ENCODE assay signal across 11 cellular contexts in the genomic region with DNA sequence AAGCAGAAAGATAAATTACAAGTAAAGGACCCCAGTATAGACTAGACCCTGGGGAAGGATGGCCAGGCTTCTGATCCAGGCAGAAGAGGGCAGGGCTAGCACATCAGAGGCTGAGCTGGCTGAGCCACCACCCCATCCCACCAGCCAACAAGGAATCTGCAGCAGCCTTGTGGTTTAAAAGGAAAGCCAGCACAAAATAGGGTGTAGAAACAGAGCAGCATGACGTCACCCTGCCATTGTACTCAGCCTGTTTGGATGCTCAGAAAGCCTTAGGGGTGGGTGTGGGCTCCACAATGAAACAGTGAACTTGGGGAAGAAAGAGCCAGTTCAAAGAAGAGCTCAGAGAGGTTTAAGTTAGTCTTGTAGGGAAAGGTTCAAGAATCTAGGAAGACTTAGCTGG. TPM values are rescaled to one million over a fixed set of nuclear protein-coding genes. Genes with fewer than 3 reads are reported as not detected.
DNase-seq lines count a peak whose midpoint lies in the region; ATAC-seq and TF ChIP-seq lines count a peak whose summit lies in the region.
"Had no signal": no experiment of that assay in that cellular context is flagged by ENCODE, and none has a peak within 500 bp of the region (broad histone marks: within the 10 kb centered on the region; RNA-seq: fewer than 3 reads in every experiment).

No MANE protein-coding gene starts in this region.

- no peaks in the 10 kb centered on the region for H3K27me3 ChIP-seq in spleen (replicated peaks in 1 of 7)

- ATAC-seq in WTC11 (peak; percentile 22; the same call in 1 of the 2 replicates), HG03520 (IDR thresholded peaks at IDR 0.05; ENCODE audit: unreplicated experiment) (no peak), GM21619 (IDR thresholded peaks at IDR 0.05; ENCODE audit: unreplicated experiment) (no peak)
- ATAC-seq: A549 had no signal

- no peak overlapping the region for H3K4me3 Mint-ChIP-seq in WTC11

- no peak for TF ChIP-seq POLR2A in spleen (IDR thresholded peaks at IDR 0.05)

- H3K4me1 ChIP-seq in spleen, result peaks cover 0 to 8% (median 3%) of the 10 kb centered on the region in 6 donors

- intact Hi-C loops in spleen (cut with DNase I; ENCODE audit: low total_unique reads), result no loop called here

- peak; percentile 31 for DNase-seq in activated CD4-positive, alpha-beta T cell treated with anti-CD3 and anti-CD28 coated beads for 48 hours
- no peak for DNase-seq in activated CD4-positive, alpha-beta T cell treated with anti-CD3 and anti-CD28 coated beads, Interleukin-2, amount 50 U/mL, for 1 hour
- DNase-seq in WTC11 (ENCODE audit: low spot score) (no peak), foreskin melanocyte (peak; percentile 59), spleen (no peak)
- DNase-seq: NCI-H1105 treated with DMSO at 0.1 percent for 48 hours had no signal

- CTCF ChIA-PET in WTC11 (lab: Charles Lee), result interaction anchor here (0.7 to 1.9 kb wide), 7 partner anchors 10 to 299 kb away, joined by 3 to 7 read pairs (median 4); partner anchors contain the start of gene SHF

- 50 to 84% (median 59%) methylated on average over 1 of the region's 1 CpG for WGBS in spleen, 5 donors

- TF ChIP-seq CTCF in WTC11 (IDR thresholded peaks at IDR 0.05) (no peak), spleen (IDR thresholded peaks at IDR 0.05 in 8 of 11, conservative IDR thresholded peaks at IDR 0.05 in 3 of 11) (no peak)

- no peaks in the 10 kb centered on the region for H3K9me3 Mint-ChIP-seq in WTC11

- H3K27ac Mint-ChIP-seq in WTC11, result no peak overlapping the region

- H3K4me1 Mint-ChIP-seq in WTC11, result 0 out of 2 replicates have a peak, but pooled peaks cover 5% of the 10 kb centered on the region

- no peak overlapping the region for H3K4me3 ChIP-seq in skin epidermis
- no peak overlapping the region for H3K4me3 ChIP-seq in spleen
- H3K4me3 ChIP-seq: A549 had no signal

- no peaks in the 10 kb centered on the region for H3K36me3 ChIP-seq in spleen

- H3K27ac ChIP-seq in skin epidermis (peak overlapping the region in 18 of 21 experiments; percentile 0 to 86 (median 62)), spleen (no peak overlapping the region)
- H3K27ac ChIP-seq: A549 had no signal

- POLR2A ChIA-PET in WTC11 (lab: Charles Lee), result no interaction called here

- peaks cover 23% of the 10 kb centered on the region for H3K27me3 Mint-ChIP-seq in WTC11 (ENCODE audit: low read depth)

- no peaks in the 10 kb centered on the region for H3K9me3 ChIP-seq in spleen
- H3K9me3 ChIP-seq: A549 had no signal

- no peaks in the 10 kb centered on the region for H3K36me3 Mint-ChIP-seq in WTC11

TF ChIP-seq in WTC11, 78 proteins besides CTCF, POLR2A, EP300 and RAD21 (continues in another document):
- TF ChIP-seq ESRRA (CRISPR knock-in tag; IDR thresholded peaks at IDR 0.05; ENCODE audit: borderline replicate concordance), result no peak
- TF ChIP-seq TP53 (CRISPR knock-in tag; IDR thresholded peaks at IDR 0.05), result no peak
- TF ChIP-seq SMAD3 (CRISPR knock-in tag; IDR thresholded peaks at IDR 0.05; ENCODE audit: borderline replicate concordance), result no peak
- TF ChIP-seq USF1 (CRISPR knock-in tag; IDR thresholded peaks at IDR 0.05), result no peak
- TF ChIP-seq JUN (CRISPR knock-in tag; IDR thresholded peaks at IDR 0.05), result no peak
- no peak for TF ChIP-seq IRF2 (CRISPR knock-in tag; IDR thresholded peaks at IDR 0.05; ENCODE audit: borderline replicate concordance, low read depth)
- TF ChIP-seq ZMAT4 (CRISPR knock-in tag; IDR thresholded peaks at IDR 0.05), result no peak
- TF ChIP-seq FOXP1 (CRISPR knock-in tag; IDR thresholded peaks at IDR 0.05; ENCODE audit: borderline replicate concordance), result no peak
- TF ChIP-seq SOX15 (CRISPR knock-in tag; IDR thresholded peaks at IDR 0.05), result no peak
- TF ChIP-seq, protein P1, sequence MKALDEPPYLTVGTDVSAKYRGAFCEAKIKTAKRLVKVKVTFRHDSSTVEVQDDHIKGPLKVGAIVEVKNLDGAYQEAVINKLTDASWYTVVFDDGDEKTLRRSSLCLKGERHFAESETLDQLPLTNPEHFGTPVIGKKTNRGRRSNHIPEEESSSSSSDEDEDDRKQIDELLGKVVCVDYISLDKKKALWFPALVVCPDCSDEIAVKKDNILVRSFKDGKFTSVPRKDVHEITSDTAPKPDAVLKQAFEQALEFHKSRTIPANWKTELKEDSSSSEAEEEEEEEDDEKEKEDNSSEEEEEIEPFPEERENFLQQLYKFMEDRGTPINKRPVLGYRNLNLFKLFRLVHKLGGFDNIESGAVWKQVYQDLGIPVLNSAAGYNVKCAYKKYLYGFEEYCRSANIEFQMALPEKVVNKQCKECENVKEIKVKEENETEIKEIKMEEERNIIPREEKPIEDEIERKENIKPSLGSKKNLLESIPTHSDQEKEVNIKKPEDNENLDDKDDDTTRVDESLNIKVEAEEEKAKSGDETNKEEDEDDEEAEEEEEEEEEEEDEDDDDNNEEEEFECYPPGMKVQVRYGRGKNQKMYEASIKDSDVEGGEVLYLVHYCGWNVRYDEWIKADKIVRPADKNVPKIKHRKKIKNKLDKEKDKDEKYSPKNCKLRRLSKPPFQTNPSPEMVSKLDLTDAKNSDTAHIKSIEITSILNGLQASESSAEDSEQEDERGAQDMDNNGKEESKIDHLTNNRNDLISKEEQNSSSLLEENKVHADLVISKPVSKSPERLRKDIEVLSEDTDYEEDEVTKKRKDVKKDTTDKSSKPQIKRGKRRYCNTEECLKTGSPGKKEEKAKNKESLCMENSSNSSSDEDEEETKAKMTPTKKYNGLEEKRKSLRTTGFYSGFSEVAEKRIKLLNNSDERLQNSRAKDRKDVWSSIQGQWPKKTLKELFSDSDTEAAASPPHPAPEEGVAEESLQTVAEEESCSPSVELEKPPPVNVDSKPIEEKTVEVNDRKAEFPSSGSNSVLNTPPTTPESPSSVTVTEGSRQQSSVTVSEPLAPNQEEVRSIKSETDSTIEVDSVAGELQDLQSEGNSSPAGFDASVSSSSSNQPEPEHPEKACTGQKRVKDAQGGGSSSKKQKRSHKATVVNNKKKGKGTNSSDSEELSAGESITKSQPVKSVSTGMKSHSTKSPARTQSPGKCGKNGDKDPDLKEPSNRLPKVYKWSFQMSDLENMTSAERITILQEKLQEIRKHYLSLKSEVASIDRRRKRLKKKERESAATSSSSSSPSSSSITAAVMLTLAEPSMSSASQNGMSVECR (CRISPR knock-in tag; IDR thresholded peaks at IDR 0.05; ENCODE audit: borderline replicate concordance), result no peak
- TF ChIP-seq NFYB (CRISPR knock-in tag; conservative IDR thresholded peaks at IDR 0.05; ENCODE audit: low read depth), result no peak
- TF ChIP-seq, protein P2, sequence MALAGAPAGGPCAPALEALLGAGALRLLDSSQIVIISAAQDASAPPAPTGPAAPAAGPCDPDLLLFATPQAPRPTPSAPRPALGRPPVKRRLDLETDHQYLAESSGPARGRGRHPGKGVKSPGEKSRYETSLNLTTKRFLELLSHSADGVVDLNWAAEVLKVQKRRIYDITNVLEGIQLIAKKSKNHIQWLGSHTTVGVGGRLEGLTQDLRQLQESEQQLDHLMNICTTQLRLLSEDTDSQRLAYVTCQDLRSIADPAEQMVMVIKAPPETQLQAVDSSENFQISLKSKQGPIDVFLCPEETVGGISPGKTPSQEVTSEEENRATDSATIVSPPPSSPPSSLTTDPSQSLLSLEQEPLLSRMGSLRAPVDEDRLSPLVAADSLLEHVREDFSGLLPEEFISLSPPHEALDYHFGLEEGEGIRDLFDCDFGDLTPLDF (CRISPR knock-in tag; IDR thresholded peaks at IDR 0.05), result no peak
- TF ChIP-seq FOXJ3 (CRISPR knock-in tag; IDR thresholded peaks at IDR 0.05; ENCODE audit: borderline replicate concordance), result no peak
- TF ChIP-seq, protein P3, sequence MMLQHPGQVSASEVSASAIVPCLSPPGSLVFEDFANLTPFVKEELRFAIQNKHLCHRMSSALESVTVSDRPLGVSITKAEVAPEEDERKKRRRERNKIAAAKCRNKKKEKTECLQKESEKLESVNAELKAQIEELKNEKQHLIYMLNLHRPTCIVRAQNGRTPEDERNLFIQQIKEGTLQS (CRISPR knock-in tag; conservative IDR thresholded peaks at IDR 0.05), result no peak
- no peak for TF ChIP-seq GTF2I (CRISPR knock-in tag; conservative IDR thresholded peaks at IDR 0.05)
- no peak for TF ChIP-seq SMAD4 (CRISPR knock-in tag; IDR thresholded peaks at IDR 0.05)

RNA-seq across cellular contexts. Expression of gene DUOX1, which starts 28.2 kb away (rescaled TPM):
- total RNA-seq in WTC11 (2021) (1.3 to 2.1 TPM (median 1.3 TPM) in 3 replicates), spleen (under 1 TPM in 2 of 7 donors, not detected in 5; 0.09 to 0.28 TPM)
- polyA plus RNA-seq in spleen, result under 1 TPM; 0.04 to 0.19 (median 0.06) TPM
- total RNA-seq: T-helper 2 cell treated with Interferon-gamma antibody and Interleukin-4, amounts not matched to agents 100 ng/mL and 5 ng/mL, for 36 hours had no signal
- polyA plus RNA-seq: A549 had no signal

RNA-seq across cellular contexts. Expression of gene DUOXA1, which starts 28.3 kb away (rescaled TPM):
- total RNA-seq in WTC11 (2021), result 0.09 to 0.62 TPM (median 0.50 TPM) in 3 replicates
- total RNA-seq in spleen, result under 1 TPM in 2 of 7 donors, not detected in 5; 0.30 to 0.38 TPM
- polyA plus RNA-seq in spleen, result under 1 TPM; 0.03 to 0.10 (median 0.04) TPM
- total RNA-seq: T-helper 2 cell treated with Interferon-gamma antibody and Interleukin-4, amounts not matched to agents 100 ng/mL and 5 ng/mL, for 36 hours had no signal

RNA-seq across cellular contexts. Expression of gene SHF, which starts 29.8 kb away (rescaled TPM):
- total RNA-seq in WTC11 (2021), result 30.6 to 33.1 TPM (median 31.0 TPM) in 3 replicates
- 1 to 10 TPM; 5.1 to 8.8 (median 5.8) TPM for total RNA-seq in spleen
- 1 to 10 TPM; 1.9 to 4.3 (median 2.4) TPM for polyA plus RNA-seq in spleen

RNA-seq across cellular contexts. Expression of gene DUOXA2, which starts 43.8 kb away (rescaled TPM):
- total RNA-seq in WTC11 (2021) (0.11 TPM in 1 of 3 replicates, not detected in the others), spleen (not detected)
- polyA plus RNA-seq in spleen, result under 1 TPM in 1 of 3 donors, not detected in 2; 0.06 TPM
- total RNA-seq: T-helper 2 cell treated with Interferon-gamma antibody and Interleukin-4, amounts not matched to agents 100 ng/mL and 5 ng/mL, for 36 hours had no signal
- polyA plus RNA-seq: A549 had no signal

RNA-seq across cellular contexts. Expression of gene DUOX2, which starts 44.0 kb away (rescaled TPM):
- total RNA-seq in WTC11 (2021), result 0.13 to 0.27 TPM (median 0.14 TPM) in 3 replicates
- not detected for total RNA-seq in spleen
- under 1 TPM in 1 of 3 donors, not detected in 2; 0.10 TPM for polyA plus RNA-seq in spleen
- total RNA-seq: T-helper 2 cell treated with Interferon-gamma antibody and Interleukin-4, amounts not matched to agents 100 ng/mL and 5 ng/mL, for 36 hours had no signal

Comparison
In these comparisons a context has a peak if more than half of its experiments do, and no peak if none do; other contexts are left out.
1. DNase-seq: peak in activated CD4-positive, alpha-beta T cell treated with anti-CD3 and anti-CD28 coated beads for 48 hours (single experiment) and foreskin melanocyte (single experiment); none in activated CD4-positive, alpha-beta T cell treated with anti-CD3 and anti-CD28 coated beads, Interleukin-2, amount 50 U/mL, for 1 hour (single experiment), WTC11 (single experiment) and spleen (single experiment).
2. H3K27ac ChIP-seq: peak in skin epidermis (18 of 21); none in spleen (0 of 8).